ENCODE assay signal across 8 cellular contexts in the genomic region with DNA sequence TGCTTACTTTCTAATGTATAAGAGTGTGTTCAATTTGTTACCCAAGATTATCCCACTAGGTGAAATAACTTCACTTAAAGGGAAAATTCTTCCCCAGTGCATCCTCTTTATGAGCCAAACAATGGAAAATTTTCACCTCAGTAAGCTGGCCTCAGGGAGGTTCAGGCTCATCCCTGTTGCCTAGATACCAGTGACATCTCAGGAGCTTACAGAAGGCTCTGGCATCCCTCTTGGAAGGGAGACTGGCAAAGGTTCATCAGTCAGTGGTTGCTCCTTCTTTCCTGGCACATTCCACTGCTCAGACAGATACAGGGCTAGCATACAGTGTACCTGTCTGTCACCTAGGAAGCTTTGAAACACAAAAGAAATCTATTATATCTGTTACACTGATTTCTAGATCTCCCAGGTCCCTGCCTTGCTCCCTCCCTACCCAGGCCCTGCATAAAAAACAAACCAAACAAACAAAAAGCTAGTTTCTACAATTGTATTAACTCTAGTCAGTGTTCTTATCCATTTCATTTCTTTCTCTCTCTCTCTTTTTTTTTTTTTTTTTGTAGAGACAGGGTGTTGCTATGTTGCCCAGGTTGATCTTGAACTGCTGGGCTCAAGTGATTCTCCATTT. TPM values are rescaled to one million over a fixed set of nuclear protein-coding genes. Genes with fewer than 3 reads are reported as not detected.
DNase-seq lines count a peak whose midpoint lies in the region; ATAC-seq and TF ChIP-seq lines count a peak whose summit lies in the region.

No MANE protein-coding gene starts in this region.

- no peaks in the 10 kb centered on the region for H3K27me3 ChIP-seq in gastroesophageal sphincter
- no peaks in the 10 kb centered on the region for H3K27me3 ChIP-seq in spleen (replicated peaks in 1 of 7)
- no peaks in the 10 kb centered on the region for H3K27me3 ChIP-seq in uterus

- peaks cover 37% of the 10 kb centered on the region for H3K36me3 Mint-ChIP-seq in T-helper 2 cell treated with Interferon-gamma antibody and Interleukin-4, amounts not matched to agents 5 μg/mL and 100 μg/mL, for 36 hours (ENCODE audit: low read depth)
- peaks cover 54% of the 10 kb centered on the region for H3K36me3 Mint-ChIP-seq in WTC11

- no peaks in the 10 kb centered on the region for H3K9me3 ChIP-seq in gastroesophageal sphincter
- H3K9me3 ChIP-seq in spleen = no peaks in the 10 kb centered on the region
- no peaks in the 10 kb centered on the region for H3K9me3 ChIP-seq in uterus

- H3K27ac Mint-ChIP-seq in T-helper 2 cell treated with Interferon-gamma antibody and Interleukin-4, amounts not matched to agents 5 μg/mL and 100 μg/mL, for 36 hours = peak overlapping the region; percentile 99
- H3K27ac Mint-ChIP-seq in WTC11 = peak overlapping the region; percentile 83

- peaks cover 42% of the 10 kb centered on the region for H3K4me1 Mint-ChIP-seq in T-helper 2 cell treated with Interferon-gamma antibody and Interleukin-4, amounts not matched to agents 5 μg/mL and 100 μg/mL, for 36 hours (ENCODE audit: low read depth)
- H3K4me1 Mint-ChIP-seq in WTC11 = peaks cover 40% of the 10 kb centered on the region

- H3K27me3 Mint-ChIP-seq in T-helper 2 cell treated with Interferon-gamma antibody and Interleukin-4, amounts not matched to agents 5 μg/mL and 100 μg/mL, for 36 hours (ENCODE audit: low read depth) = peaks cover 18% of the 10 kb centered on the region
- H3K27me3 Mint-ChIP-seq in WTC11 (ENCODE audit: low read depth) = peaks cover 14% of the 10 kb centered on the region

- peak overlapping the region in 3 of 4 donors; percentile 32 to 84 (median 34) for H3K27ac ChIP-seq in gastroesophageal sphincter
- H3K27ac ChIP-seq in spleen = peak overlapping the region in 1 of 8 donors; percentile 2
- H3K27ac ChIP-seq in uterus = peak overlapping the region in 1 of 2 donors; percentile 43

- no peak for TF ChIP-seq CTCF in WTC11 (IDR thresholded peaks at IDR 0.05)
- TF ChIP-seq CTCF in gastroesophageal sphincter (IDR thresholded peaks at IDR 0.05) = no peak
- TF ChIP-seq CTCF in spleen (IDR thresholded peaks at IDR 0.05 in 8 of 11, conservative IDR thresholded peaks at IDR 0.05 in 3 of 11) = no peak
- TF ChIP-seq CTCF in uterus (IDR thresholded peaks at IDR 0.05) = no peak

- TF ChIP-seq POLR2A in gastroesophageal sphincter (IDR thresholded peaks at IDR 0.05) (no peak), spleen (IDR thresholded peaks at IDR 0.05) (no peak), uterus (IDR thresholded peaks at IDR 0.05) (no peak)

- H3K36me3 ChIP-seq in gastroesophageal sphincter = peaks cover 0 to 48% of the 10 kb centered on the region in 2 donors
- peaks cover 0 to 50% (median 19%) of the 10 kb centered on the region in 6 donors for H3K36me3 ChIP-seq in spleen
- H3K36me3 ChIP-seq in uterus = no peaks in the 10 kb centered on the region

- ATAC-seq in WTC11 = no peak
- ATAC-seq in gastroesophageal sphincter = no peak

- intact Hi-C loops in spleen (cut with DNase I; ENCODE audit: low total_unique reads) (no loop called here), uterus (cut with DNase I; ENCODE audit: low total_unique reads) (no loop called here)

- H3K4me3 Mint-ChIP-seq in T-helper 2 cell treated with Interferon-gamma antibody and Interleukin-4, amounts not matched to agents 5 μg/mL and 100 μg/mL, for 36 hours = peak overlapping the region; percentile 99
- H3K4me3 Mint-ChIP-seq in WTC11 = peak overlapping the region; percentile 98

- no peak for DNase-seq in T-helper 2 cell treated with Interferon-gamma antibody and Interleukin-4, amounts not matched to agents 5 μg/mL and 100 μg/mL, for 36 hours (ENCODE audit: low spot score)
- DNase-seq in T-helper 2 cell (no peak), WTC11 (ENCODE audit: low spot score) (no peak), spleen (no peak), uterus (no peak)
- DNase-seq in activated CD4-positive, alpha-beta T cell treated with anti-CD3 and anti-CD28 coated beads, Interleukin-2, amount 50 U/mL, for 48 hours = no peak
- no peak for DNase-seq in stimulated activated CD8-positive, alpha-beta memory T cell treated with anti-CD3 and anti-CD28 coated beads, Interleukin-4, amount 100 ng/mL, for 48 hours

- CTCF ChIA-PET in WTC11 (lab: Charles Lee) = interaction anchor here (1.4 to 1.7 kb wide), 2 partner anchors 25 to 292 kb away, joined by 4 to 9 read pairs; partner anchors contain the start of gene WDR6

- peak overlapping the region in 1 of 2 donors; percentile 90 for H3K4me3 ChIP-seq in gastroesophageal sphincter
- H3K4me3 ChIP-seq in spleen = peak overlapping the region in 6 of 8 donors; percentile 65 to 89 (median 76)
- no peak overlapping the region for H3K4me3 ChIP-seq in uterus

- POLR2A ChIA-PET in WTC11 (lab: Charles Lee) = interaction anchor here (0.6 kb wide), 1 partner anchor 31 kb away, joined by 3 read pairs; no protein-coding TSS in a partner anchor

- H3K9me3 Mint-ChIP-seq in T-helper 2 cell treated with Interferon-gamma antibody and Interleukin-4, amounts not matched to agents 5 μg/mL and 100 μg/mL, for 36 hours = no peaks in the 10 kb centered on the region
- no peaks in the 10 kb centered on the region for H3K9me3 Mint-ChIP-seq in WTC11

- TF ChIP-seq EP300 in gastroesophageal sphincter (IDR thresholded peaks at IDR 0.05) = no peak

- H3K4me1 ChIP-seq in gastroesophageal sphincter (peaks cover 4 to 67% (median 16%) of the 10 kb centered on the region in 3 donors), spleen (peaks cover 25 to 70% (median 54%) of the 10 kb centered on the region in 6 donors), uterus (no peaks in the 10 kb centered on the region)

TF ChIP-seq in WTC11, 78 proteins besides CTCF, POLR2A, EP300 and RAD21:
- TF ChIP-seq ZNF138 (CRISPR knock-in tag; conservative IDR thresholded peaks at IDR 0.05) (no peak), STAT6 (CRISPR knock-in tag; conservative IDR thresholded peaks at IDR 0.05; ENCODE audit: low read depth) (no peak)

RNA-seq across cellular contexts. Expression of gene IP6K2, which starts 1.7 kb away (rescaled TPM):
- total RNA-seq in WTC11 (2021) (113 to 123 TPM (median 114 TPM) in 3 replicates), gastroesophageal sphincter (10 to 100 TPM; 44.5 to 52.8 (median 48.1) TPM), spleen (100 to 1,000 TPM in 1 of 7 donors, 10 to 100 TPM in 6; 62.1 to 105 (median 74.8) TPM), uterus (10 to 100 TPM; 45.6 to 91.7 (median 78.0) TPM)
- 10 to 100 TPM; 64.8 to 81.5 (median 79.1) TPM for polyA plus RNA-seq in spleen

RNA-seq across cellular contexts. Expression of gene NCKIPSD, which starts 29.6 kb away (rescaled TPM):
- 40.1 to 50.1 TPM (median 47.1 TPM) in 3 replicates for total RNA-seq in WTC11 (2021)
- total RNA-seq in gastroesophageal sphincter = 10 to 100 TPM; 19.0 to 32.5 (median 21.1) TPM
- total RNA-seq in spleen = 10 to 100 TPM; 13.5 to 33.9 (median 19.9) TPM
- 10 to 100 TPM in 1 of 3 donors, 1 to 10 TPM in 2; 5.9 to 10.3 (median 6.3) TPM for polyA plus RNA-seq in spleen
- 10 to 100 TPM; 11.0 to 48.9 (median 25.6) TPM for total RNA-seq in uterus

RNA-seq across cellular contexts. Expression of gene CELSR3, which starts 52.6 kb away (rescaled TPM):
- 27.9 to 35.7 TPM (median 32.7 TPM) in 3 replicates for total RNA-seq in WTC11 (2021)
- 1 to 10 TPM in 1 of 4 donors, under 1 TPM in 3; 0.40 to 1.0 (median 0.66) TPM for total RNA-seq in gastroesophageal sphincter
- 1 to 10 TPM in 6 of 7 donors, under 1 TPM in 1; 0.56 to 2.7 (median 1.8) TPM for total RNA-seq in spleen
- polyA plus RNA-seq in spleen = 1 to 10 TPM in 2 of 3 donors, under 1 TPM in 1; 0.89 to 2.5 (median 2.0) TPM
- total RNA-seq in uterus = 1 to 10 TPM in 2 of 4 donors, under 1 TPM in 1, not detected in 1; under 0.01 to 3.4 (median 1.3) TPM

Comparison
In these comparisons a context has a peak if more than half of its experiments do, and no peak if none do; other contexts are left out.
1. H3K4me3 ChIP-seq: peak in spleen (6 of 8); none in uterus (0 of 2).